In the genomic region with DNA sequence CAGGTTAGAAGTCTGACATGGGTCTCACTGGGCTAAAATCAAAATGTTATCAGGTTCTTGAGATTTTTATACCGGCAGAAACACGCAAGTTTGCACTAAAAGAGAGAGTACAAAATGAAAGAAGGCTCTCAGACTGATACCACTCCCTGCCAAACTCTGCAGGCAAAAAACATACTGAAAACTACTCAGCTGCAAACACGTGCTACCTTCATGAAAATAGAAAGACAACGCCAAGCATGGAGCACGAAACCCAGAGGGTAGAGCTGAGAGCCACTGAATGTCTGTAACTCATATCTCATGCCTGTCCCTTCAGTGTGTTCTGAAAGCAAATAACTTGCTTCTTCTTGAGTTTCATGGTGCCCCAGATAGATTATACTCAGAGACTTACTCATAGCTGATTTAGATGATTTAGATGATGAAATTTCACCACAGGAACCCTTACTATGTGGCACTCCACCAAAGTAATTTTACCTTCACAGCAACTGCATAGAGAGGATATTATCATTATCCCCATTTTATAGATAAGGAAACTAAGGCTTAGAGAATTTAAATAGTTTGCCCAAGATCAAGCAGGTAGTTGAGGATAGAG, we compare ENCODE assay signal across 17 cellular contexts.
DNase-seq lines count a peak whose midpoint lies in the region; ATAC-seq lines count a peak whose summit lies in the region.
"Had no signal": no experiment of that assay in that cellular context is flagged by ENCODE, and none has a peak within 500 bp of the region (broad histone marks: within the 10 kb centered on the region; RNA-seq: fewer than 3 reads in every experiment).

No MANE protein-coding gene starts in this region.

- H3K9ac ChIP-seq in adipocyte (ENCODE audit: low read length): no peak overlapping the region

- intact Hi-C loops in activated CD4-positive, alpha-beta T cell treated with anti-CD3 and anti-CD28 coated beads for 36 hours (cut with DNase I, micrococcal nuclease): no loop called here

- H3K9me3 Mint-ChIP-seq in activated CD4-positive, alpha-beta T cell treated with anti-CD3 and anti-CD28 coated beads for 36 hours (ENCODE audit: low read depth): no peaks in the 10 kb centered on the region
- peaks cover 10% of the 10 kb centered on the region for H3K9me3 Mint-ChIP-seq in activated CD4-positive, alpha-beta T cell treated with anti-CD3 and anti-CD28 coated beads, Interleukin-2, amount 10 ng/mL, durations not matched to agents 7 days and 5 days
- H3K9me3 Mint-ChIP-seq in stimulated activated effector memory CD8-positive, alpha-beta T cell treated with anti-CD3 and anti-CD28 coated beads, Interleukin-12 subunit alpha, Interleukin-12 subunit beta, amount 100 ng/mL, for 72 hours: no peaks in the 10 kb centered on the region
- H3K9me3 Mint-ChIP-seq: activated naive CD8-positive, alpha-beta T cell treated with anti-CD3 and anti-CD28 coated beads for 36 hours; IgD-negative memory B cell; type B pancreatic cell had no signal

- no peaks in the 10 kb centered on the region for H3K36me3 Mint-ChIP-seq in activated CD4-positive, alpha-beta T cell treated with anti-CD3 and anti-CD28 coated beads for 36 hours (ENCODE audit: low read depth)
- peaks cover 3% of the 10 kb centered on the region for H3K36me3 Mint-ChIP-seq in activated CD4-positive, alpha-beta T cell treated with anti-CD3 and anti-CD28 coated beads, Interleukin-2, amount 10 ng/mL, durations not matched to agents 7 days and 5 days (ENCODE audit: low read depth)
- H3K36me3 Mint-ChIP-seq in stimulated activated effector memory CD8-positive, alpha-beta T cell treated with anti-CD3 and anti-CD28 coated beads, Interleukin-12 subunit alpha, Interleukin-12 subunit beta, amount 100 ng/mL, for 72 hours: no peaks in the 10 kb centered on the region
- H3K36me3 Mint-ChIP-seq: activated naive CD8-positive, alpha-beta T cell treated with anti-CD3 and anti-CD28 coated beads for 36 hours; IgD-negative memory B cell; type B pancreatic cell had no signal

- ATAC-seq in activated CD4-positive, alpha-beta T cell treated with anti-CD3 and anti-CD28 coated beads for 36 hours: peak; percentile 47
- peak; percentile 66 for ATAC-seq in HG03439 (IDR thresholded peaks at IDR 0.05; ENCODE audit: unreplicated experiment)
- peak; percentile 47 for ATAC-seq in stimulated activated effector memory CD8-positive, alpha-beta T cell treated with anti-CD3 and anti-CD28 coated beads, Interleukin-12 subunit alpha, Interleukin-12 subunit beta, amount 100 ng/mL, for 72 hours

- H3K36me3 ChIP-seq in adipocyte (ENCODE audit: control insufficient read depth, insufficient read depth, low read length, severe bottlenecking): no peaks in the 10 kb centered on the region
- H3K36me3 ChIP-seq: Peyer's patch had no signal

- no peaks in the 10 kb centered on the region for H3K9me3 ChIP-seq in adipocyte (ENCODE audit: control insufficient read depth, low read length)
- H3K9me3 ChIP-seq: Peyer's patch had no signal

- H3K4me3 ChIP-seq in adipocyte (ENCODE audit: low read length): no peak overlapping the region
- H3K4me3 ChIP-seq: Peyer's patch, skin epidermis had no signal

- CTCF ChIA-PET in activated CD4-positive, alpha-beta T cell treated with anti-CD3 and anti-CD28 coated beads for 36 hours (lab: Charles Lee): no interaction called here
- CTCF ChIA-PET in activated CD4-positive, alpha-beta T cell treated with anti-CD3 and anti-CD28 coated beads, Interleukin-2, amount 10 ng/mL, durations not matched to agents 7 days and 5 days (lab: Charles Lee): no interaction called here

- DNase-seq in activated CD4-positive, alpha-beta T cell treated with anti-CD3 and anti-CD28 coated beads for 36 hours: no peak
- no peak for DNase-seq in activated CD4-positive, alpha-beta T cell treated with anti-CD3 and anti-CD28 coated beads, Interleukin-2, amount 10 ng/mL, durations not matched to agents 7 days and 5 days
- DNase-seq in adipocyte (ENCODE audit: low read depth): peak; percentile 60
- DNase-seq in stimulated activated effector memory CD8-positive, alpha-beta T cell treated with anti-CD3 and anti-CD28 coated beads, Interleukin-12 subunit alpha, Interleukin-12 subunit beta, amount 100 ng/mL, for 72 hours (ENCODE audit: low spot score in 2 of 2): no peak
- DNase-seq in activated CD4-positive, CD25-positive, alpha-beta regulatory T cell treated with anti-CD3 and anti-CD28 coated beads, Interleukin-2, amount 50 U/mL, for 72 hours: no peak
- no peak for DNase-seq in DMS 273 (lab: John Stamatoyannopoulos, UW; ENCODE audit: unreplicated experiment)
- no peak for DNase-seq in NCI-H1436 treated with DMSO at 0.1 percent for 48 hours (lab: John Stamatoyannopoulos, UW)
- DNase-seq: 8988T; activated naive CD8-positive, alpha-beta T cell treated with anti-CD3 and anti-CD28 coated beads for 36 hours; effector CD4-positive, alpha-beta T cell; NCI-H2081; nephron progenitor cell; Peyer's patch had no signal

- H3K4me1 ChIP-seq in adipocyte (ENCODE audit: control insufficient read depth, insufficient read depth, low read length): no peaks in the 10 kb centered on the region
- H3K4me1 ChIP-seq: Peyer's patch had no signal

- H3K4me3 Mint-ChIP-seq in activated CD4-positive, alpha-beta T cell treated with anti-CD3 and anti-CD28 coated beads for 36 hours: no peak overlapping the region
- H3K4me3 Mint-ChIP-seq in activated CD4-positive, alpha-beta T cell treated with anti-CD3 and anti-CD28 coated beads, Interleukin-2, amount 10 ng/mL, durations not matched to agents 7 days and 5 days: no peak overlapping the region
- no peak overlapping the region for H3K4me3 Mint-ChIP-seq in stimulated activated effector memory CD8-positive, alpha-beta T cell treated with anti-CD3 and anti-CD28 coated beads, Interleukin-12 subunit alpha, Interleukin-12 subunit beta, amount 100 ng/mL, for 72 hours
- H3K4me3 Mint-ChIP-seq: activated naive CD8-positive, alpha-beta T cell treated with anti-CD3 and anti-CD28 coated beads for 36 hours; nephron progenitor cell; type B pancreatic cell had no signal

- POLR2A ChIA-PET in activated CD4-positive, alpha-beta T cell treated with anti-CD3 and anti-CD28 coated beads for 36 hours (lab: Charles Lee): no interaction called here
- POLR2A ChIA-PET in activated CD4-positive, alpha-beta T cell treated with anti-CD3 and anti-CD28 coated beads, Interleukin-2, amount 10 ng/mL, durations not matched to agents 7 days and 5 days (lab: Charles Lee): no interaction called here

- no peaks in the 10 kb centered on the region for H3K27me3 ChIP-seq in adipocyte (replicated peaks; ENCODE audit: control insufficient read depth, insufficient read depth, low read length)
- H3K27me3 ChIP-seq: Peyer's patch had no signal

- H3K27ac Mint-ChIP-seq in activated CD4-positive, alpha-beta T cell treated with anti-CD3 and anti-CD28 coated beads for 36 hours: peak overlapping the region; percentile 3
- H3K27ac Mint-ChIP-seq in activated CD4-positive, alpha-beta T cell treated with anti-CD3 and anti-CD28 coated beads, Interleukin-2, amount 10 ng/mL, durations not matched to agents 7 days and 5 days: no peak overlapping the region
- H3K27ac Mint-ChIP-seq in stimulated activated effector memory CD8-positive, alpha-beta T cell treated with anti-CD3 and anti-CD28 coated beads, Interleukin-12 subunit alpha, Interleukin-12 subunit beta, amount 100 ng/mL, for 72 hours: no peak overlapping the region
- H3K27ac Mint-ChIP-seq: activated naive CD8-positive, alpha-beta T cell treated with anti-CD3 and anti-CD28 coated beads for 36 hours; IgD-negative memory B cell; nephron progenitor cell; type B pancreatic cell had no signal

- H3K4me1 Mint-ChIP-seq in activated CD4-positive, alpha-beta T cell treated with anti-CD3 and anti-CD28 coated beads for 36 hours: peaks cover 6% of the 10 kb centered on the region
- H3K4me1 Mint-ChIP-seq in activated CD4-positive, alpha-beta T cell treated with anti-CD3 and anti-CD28 coated beads, Interleukin-2, amount 10 ng/mL, durations not matched to agents 7 days and 5 days: peaks cover 2% of the 10 kb centered on the region
- no peaks in the 10 kb centered on the region for H3K4me1 Mint-ChIP-seq in stimulated activated effector memory CD8-positive, alpha-beta T cell treated with anti-CD3 and anti-CD28 coated beads, Interleukin-12 subunit alpha, Interleukin-12 subunit beta, amount 100 ng/mL, for 72 hours
- H3K4me1 Mint-ChIP-seq: activated naive CD8-positive, alpha-beta T cell treated with anti-CD3 and anti-CD28 coated beads for 36 hours; nephron progenitor cell had no signal

- H3K27me3 Mint-ChIP-seq in activated CD4-positive, alpha-beta T cell treated with anti-CD3 and anti-CD28 coated beads for 36 hours: no peaks in the 10 kb centered on the region
- H3K27me3 Mint-ChIP-seq in activated CD4-positive, alpha-beta T cell treated with anti-CD3 and anti-CD28 coated beads, Interleukin-2, amount 10 ng/mL, durations not matched to agents 7 days and 5 days: no peaks in the 10 kb centered on the region
- H3K27me3 Mint-ChIP-seq: activated naive CD8-positive, alpha-beta T cell treated with anti-CD3 and anti-CD28 coated beads for 36 hours; IgD-negative memory B cell had no signal
